8 cellular contexts compared by ENCODE assay signal in genomic region chr19:55117636-55118391, GRCh38. TPM values are rescaled to one million over a fixed set of nuclear protein-coding genes. Genes with fewer than 3 reads are reported as not detected.
DNase-seq lines count a peak whose midpoint lies in the region; ATAC-seq and TF ChIP-seq lines count a peak whose summit lies in the region.

Gene PPP1R12C (minus strand): TSS chr19:55117637. CDS start chr19:55117543, 94 bp downstream.

- TF ChIP-seq POLR2A in tibial nerve (IDR thresholded peaks at IDR 0.05) = peak in 1 of 2 donors; percentile 44

- peak within 1 kb of the TSS; percentile 79 for H2AFZ ChIP-seq in parathyroid adenoma

- peak within 1 kb of the TSS; percentile 26 for H3K27ac ChIP-seq in cardiac muscle cell
- H3K27ac ChIP-seq in parathyroid adenoma = peak within 1 kb of the TSS; percentile 79
- H3K27ac ChIP-seq in tibial nerve = peak within 1 kb of the TSS; percentile 63 to 95 (median 90)

- H3K36me3 ChIP-seq in adipocyte (ENCODE audit: control insufficient read depth, insufficient read depth, low read length, severe bottlenecking) = no peaks in the 10 kb centered on the region
- no peaks in the 10 kb centered on the region for H3K36me3 ChIP-seq in cardiac muscle cell
- no peaks in the 10 kb centered on the region for H3K36me3 ChIP-seq in parathyroid adenoma (ENCODE audit: control insufficient read depth, insufficient read depth, low read length)
- H3K36me3 ChIP-seq in tibial nerve = no peaks in the 10 kb centered on the region

- H3K79me2 ChIP-seq in parathyroid adenoma = peaks cover 28% of the 10 kb centered on the region

- peak; percentile 85 to 98 for TF ChIP-seq EP300 in tibial nerve (IDR thresholded peaks at IDR 0.05)

- DNase-seq in GM12865 (ENCODE audit: low read depth) (peak; percentile 99), NCI-H1436 (lab: John Stamatoyannopoulos, UW) (peak; percentile 99), T follicular helper cell (ENCODE audit: low read depth) (peak; percentile 93), adipocyte (ENCODE audit: low read depth) (peak; percentile 99), cardiac muscle cell (ENCODE audit: low read depth in 1 of 2, low spot score in 1 of 2) (peak; percentile 99), tibial nerve (ENCODE audit: low spot score in 2 of 2) (peak; percentile 96 to 97)

- H3K27me3 ChIP-seq in adipocyte (replicated peaks; ENCODE audit: control insufficient read depth, insufficient read depth, low read length) (peaks cover under 1% of the 10 kb centered on the region), cardiac muscle cell (no peaks in the 10 kb centered on the region), parathyroid adenoma (ENCODE audit: control insufficient read depth, insufficient read depth, low read length) (no peaks in the 10 kb centered on the region), tibial nerve (no peaks in the 10 kb centered on the region)

- H3K4me1 ChIP-seq in adipocyte (ENCODE audit: control insufficient read depth, insufficient read depth, low read length) (peaks cover 27% of the 10 kb centered on the region), cardiac muscle cell (ENCODE audit: low read depth) (peaks cover 23% of the 10 kb centered on the region), parathyroid adenoma (peaks cover 19% of the 10 kb centered on the region), tibial nerve (peaks cover 0 to 53% (median 35%) of the 10 kb centered on the region in 4 donors)

- H3K9me3 ChIP-seq in adipocyte (ENCODE audit: control insufficient read depth, low read length) (no peaks in the 10 kb centered on the region), cardiac muscle cell (ENCODE audit: low read depth) (no peaks in the 10 kb centered on the region), parathyroid adenoma (ENCODE audit: control insufficient read depth, low read length) (no peaks in the 10 kb centered on the region), tibial nerve (no peaks in the 10 kb centered on the region)

- H3K4me3 ChIP-seq in GM12865 (ENCODE audit: low read depth, low read length) = peak within 1 kb of the TSS; percentile 98
- H3K4me3 ChIP-seq in adipocyte (ENCODE audit: low read length) = peak within 1 kb of the TSS; percentile 93
- H3K4me3 ChIP-seq in cardiac muscle cell = peak within 1 kb of the TSS; percentile 62
- peak within 1 kb of the TSS; percentile 86 for H3K4me3 ChIP-seq in parathyroid adenoma (ENCODE audit: low read depth, low read length)
- H3K4me3 ChIP-seq in tibial nerve = peak within 1 kb of the TSS; percentile 58 to 97 (median 87)

- H3K4me2 ChIP-seq in parathyroid adenoma (ENCODE audit: low read length) = peak within 1 kb of the TSS; percentile 99

- ATAC-seq in HG02798 (IDR thresholded peaks at IDR 0.05; ENCODE audit: poor library complexity, unreplicated experiment) = peak; percentile 93

- peak within 1 kb of the TSS; percentile 94 for H3K9ac ChIP-seq in adipocyte (ENCODE audit: low read length)
- H3K9ac ChIP-seq in parathyroid adenoma = peak within 1 kb of the TSS; percentile 87

- TF ChIP-seq CTCF in GM12865 (IDR thresholded peaks at IDR 0.05; ENCODE audit: insufficient read depth, low read depth, low read length, missing control alignments) = no peak
- TF ChIP-seq CTCF in cardiac muscle cell (IDR thresholded peaks at IDR 0.05; ENCODE audit: low read depth, low read length) = no peak
- TF ChIP-seq CTCF in parathyroid adenoma (IDR thresholded peaks at IDR 0.05) = no peak
- TF ChIP-seq CTCF in tibial nerve (IDR thresholded peaks at IDR 0.05) = peak in 1 of 5 experiments; percentile 46

- WGBS in tibial nerve, 2 donors = 0% methylated on average over 28 to 34 of the region's 46 CpGs

RNA-seq across cellular contexts. Expression of gene PPP1R12C, which starts in this region (rescaled TPM):
- total RNA-seq in cardiac muscle cell (107 and 120 TPM in 2 replicates), tibial nerve (100 to 1,000 TPM; 113 to 270 (median 180) TPM)
- 32.9 and 38.0 TPM in 2 replicates for polyA plus RNA-seq in cardiac muscle cell

Comparison
In these comparisons a context has a peak if more than half of its experiments do, and no peak if none do; other contexts are left out.
1. Peak in every context shown above with its lines: DNase-seq, ATAC-seq, H3K4me3 ChIP-seq and H3K27ac ChIP-seq.
2. H3K27ac ChIP-seq: peak in every context shown above with its lines; median percentile 90 in tibial nerve; 79 in parathyroid adenoma; 26 in cardiac muscle cell.